In the genomic region with DNA sequence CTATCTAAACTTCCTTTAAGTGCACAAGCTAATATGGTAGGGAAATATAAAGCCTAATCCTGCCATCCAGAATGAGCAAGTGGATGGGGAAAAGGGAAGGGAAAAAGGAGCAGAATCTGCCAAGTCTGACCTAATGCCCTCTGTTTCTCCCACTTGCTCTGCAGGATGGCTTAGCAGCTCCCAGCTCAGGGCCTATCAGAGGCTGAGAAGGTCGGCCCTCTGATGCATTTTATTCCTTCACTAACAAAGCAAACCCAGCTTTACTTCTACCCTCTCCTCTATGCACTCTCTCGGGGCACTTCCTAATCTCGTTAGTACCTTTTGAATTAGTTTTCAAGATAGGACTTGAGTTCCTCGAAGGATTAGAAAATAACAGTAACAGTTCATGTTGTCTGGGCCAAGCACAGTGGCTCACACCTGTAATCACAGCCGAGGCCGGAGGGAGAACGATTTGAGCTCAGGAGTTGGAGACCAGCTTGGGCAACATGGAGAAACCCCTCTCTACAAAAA, we compare ENCODE assay signal across 31 cellular contexts. TPM values are rescaled to one million over a fixed set of nuclear protein-coding genes. Genes with fewer than 3 reads are reported as not detected.
"Had no signal": no experiment of that assay in that cellular context is flagged by ENCODE, and none has a peak within 500 bp of the region (broad histone marks: within the 10 kb centered on the region; RNA-seq: fewer than 3 reads in every experiment).

No MANE protein-coding gene starts in this region.

- H3K9me3 ChIP-seq: adrenal gland, MG63, SJCRH30, SK-N-SH had no signal

- H3K4me3 ChIP-seq: adrenal gland, MG63, SJCRH30 had no signal

- H3K36me3 Mint-ChIP-seq: activated naive CD8-positive, alpha-beta T cell treated with anti-CD3 and anti-CD28 coated beads, Interleukin-2, amount 10 ng/mL, durations not matched to agents 7 days and 5 days had no signal

- H3K27me3 Mint-ChIP-seq: activated naive CD8-positive, alpha-beta T cell treated with anti-CD3 and anti-CD28 coated beads, Interleukin-2, amount 10 ng/mL, durations not matched to agents 7 days and 5 days had no signal

- H3K4me2 ChIP-seq: SK-N-SH had no signal

- DNase-seq: activated CD4-positive, alpha-beta T cell treated with anti-CD3 and anti-CD28 coated beads for 4 hours; activated CD4-positive, alpha-beta T cell treated with anti-CD3 and anti-CD28 coated beads, Interleukin-2, amount 50 U/mL, for 4 hours; activated CD8-positive, alpha-beta memory T cell treated with anti-CD3 and anti-CD28 coated beads, Interleukin-2, amount 50 U/mL, for 48 hours; activated CD8-positive, alpha-beta T cell treated with anti-CD3 and anti-CD28 coated beads, Interleukin-2, amount 10 ng/mL, durations not matched to agents 7 days and 5 days; activated naive CD4-positive, alpha-beta T cell treated with anti-CD3 and anti-CD28 coated beads, Interleukin-2, amount 50 U/mL, for 16 hours; activated naive CD8-positive, alpha-beta T cell treated with anti-CD3 and anti-CD28 coated beads, Interleukin-2, amount 10 ng/mL, durations not matched to agents 7 days and 5 days; activated T-cell treated with anti-CD3 and anti-CD28 coated beads, Interleukin-2, amount 50 U/mL, for 1 hour; adrenal gland; anterior cingulate cortex; caudate nucleus; MG63; MV-4-11; NCI-H1092 treated with DMSO at 0.1 percent for 48 hours; NCI-H1417 treated with DMSO at 0.1 percent for 48 hours; NCI-H1694; NCI-H2029; NCI-H2107; NCI-H2171 treated with DMSO at 0.1 percent for 48 hours; NCI-H226; NCI-H510A; NCI-H526 treated with DMSO at 0.1 percent for 48 hours; NCI-H82; NK-92 treated with Interleukin-12 subunit alpha and Interleukin-12 subunit beta, amount 100 ng/mL, for 24 hours; OCI-M1; Right ventricle myocardium superior; RPMI8226; SJCRH30; SK-N-SH; T-helper 1 cell had no signal

- H3K36me3 ChIP-seq: adrenal gland, MG63, SJCRH30 had no signal

- H3K4me3 Mint-ChIP-seq: activated CD8-positive, alpha-beta T cell treated with anti-CD3 and anti-CD28 coated beads, Interleukin-2, amount 10 ng/mL, durations not matched to agents 7 days and 5 days; activated naive CD8-positive, alpha-beta T cell treated with anti-CD3 and anti-CD28 coated beads, Interleukin-2, amount 10 ng/mL, durations not matched to agents 7 days and 5 days had no signal

- H3K4me1 ChIP-seq: adrenal gland, SJCRH30 had no signal

- H3K27ac Mint-ChIP-seq: activated CD8-positive, alpha-beta T cell treated with anti-CD3 and anti-CD28 coated beads, Interleukin-2, amount 10 ng/mL, durations not matched to agents 7 days and 5 days; activated naive CD8-positive, alpha-beta T cell treated with anti-CD3 and anti-CD28 coated beads, Interleukin-2, amount 10 ng/mL, durations not matched to agents 7 days and 5 days had no signal

- H3K27me3 ChIP-seq: adrenal gland, MG63, SJCRH30 had no signal

- H3K9me3 Mint-ChIP-seq: activated naive CD8-positive, alpha-beta T cell treated with anti-CD3 and anti-CD28 coated beads, Interleukin-2, amount 10 ng/mL, durations not matched to agents 7 days and 5 days had no signal

- H3K9ac ChIP-seq: SK-N-SH had no signal

- H3K27ac ChIP-seq: adrenal gland, SJCRH30, VCaP had no signal

- H3K4me1 Mint-ChIP-seq: activated naive CD8-positive, alpha-beta T cell treated with anti-CD3 and anti-CD28 coated beads, Interleukin-2, amount 10 ng/mL, durations not matched to agents 7 days and 5 days had no signal

RNA-seq across cellular contexts. Expression of a gene that starts 9.9 kb away (rescaled TPM):
- total RNA-seq: activated CD8-positive, alpha-beta T cell treated with anti-CD3 and anti-CD28 coated beads, Interleukin-2, amount 10 ng/mL, durations not matched to agents 7 days and 5 days; activated naive CD8-positive, alpha-beta T cell treated with anti-CD3 and anti-CD28 coated beads, Interleukin-2, amount 10 ng/mL, durations not matched to agents 7 days and 5 days; adrenal gland; Right ventricle myocardium superior; SJCRH30; T-helper 2 cell treated with Interferon-gamma antibody and Interleukin-4, amounts not matched to agents 100 ng/mL and 5 ng/mL, for 36 hours had no signal
- polyA plus RNA-seq: adrenal gland, SK-N-SH had no signal

RNA-seq across cellular contexts. Expression of a gene that starts 16.4 kb away (rescaled TPM):
- total RNA-seq: activated CD8-positive, alpha-beta T cell treated with anti-CD3 and anti-CD28 coated beads, Interleukin-2, amount 10 ng/mL, durations not matched to agents 7 days and 5 days; activated naive CD8-positive, alpha-beta T cell treated with anti-CD3 and anti-CD28 coated beads, Interleukin-2, amount 10 ng/mL, durations not matched to agents 7 days and 5 days; SJCRH30; T-helper 2 cell treated with Interferon-gamma antibody and Interleukin-4, amounts not matched to agents 100 ng/mL and 5 ng/mL, for 36 hours had no signal
- polyA plus RNA-seq: SK-N-SH had no signal

RNA-seq across cellular contexts. Expression of a gene that starts 23.9 kb away (rescaled TPM):
- total RNA-seq: activated CD8-positive, alpha-beta T cell treated with anti-CD3 and anti-CD28 coated beads, Interleukin-2, amount 10 ng/mL, durations not matched to agents 7 days and 5 days; activated naive CD8-positive, alpha-beta T cell treated with anti-CD3 and anti-CD28 coated beads, Interleukin-2, amount 10 ng/mL, durations not matched to agents 7 days and 5 days; Right ventricle myocardium superior; SJCRH30; T-helper 2 cell treated with Interferon-gamma antibody and Interleukin-4, amounts not matched to agents 100 ng/mL and 5 ng/mL, for 36 hours had no signal
- polyA plus RNA-seq: adrenal gland, SK-N-SH had no signal

RNA-seq across cellular contexts. Expression of a gene that starts 39.2 kb away (rescaled TPM):
- total RNA-seq: activated CD8-positive, alpha-beta T cell treated with anti-CD3 and anti-CD28 coated beads, Interleukin-2, amount 10 ng/mL, durations not matched to agents 7 days and 5 days; activated naive CD8-positive, alpha-beta T cell treated with anti-CD3 and anti-CD28 coated beads, Interleukin-2, amount 10 ng/mL, durations not matched to agents 7 days and 5 days; Right ventricle myocardium superior; SJCRH30; T-helper 2 cell treated with Interferon-gamma antibody and Interleukin-4, amounts not matched to agents 100 ng/mL and 5 ng/mL, for 36 hours had no signal
- polyA plus RNA-seq: adrenal gland, SK-N-SH had no signal

RNA-seq across cellular contexts. Expression of a gene that starts 44.1 kb away (rescaled TPM):
- total RNA-seq: activated CD8-positive, alpha-beta T cell treated with anti-CD3 and anti-CD28 coated beads, Interleukin-2, amount 10 ng/mL, durations not matched to agents 7 days and 5 days; activated naive CD8-positive, alpha-beta T cell treated with anti-CD3 and anti-CD28 coated beads, Interleukin-2, amount 10 ng/mL, durations not matched to agents 7 days and 5 days; Right ventricle myocardium superior; SJCRH30; T-helper 2 cell treated with Interferon-gamma antibody and Interleukin-4, amounts not matched to agents 100 ng/mL and 5 ng/mL, for 36 hours had no signal
